1 cellular context compared by ENCODE assay signal in genomic region chr12:51219345-51219744, GRCh38.
TF ChIP-seq lines count a peak whose summit lies in the region.

No MANE protein-coding gene starts in this region.

TF ChIP-seq in endothelial cell of umbilical vein, 7 proteins besides CTCF, POLR2A, EP300 and RAD21:
- TF ChIP-seq JUN (IDR thresholded peaks at IDR 0.05; ENCODE audit: borderline replicate concordance, insufficient read depth, insufficient read length, low read depth) (no peak), FOS (IDR thresholded peaks at IDR 0.05; ENCODE audit: borderline replicate concordance, insufficient read depth, low read length) (no peak), GATA2 (IDR thresholded peaks at IDR 0.05; ENCODE audit: insufficient read depth, insufficient read length, low read depth, low read length) (no peak), POLR2AphosphoS5 (IDR thresholded peaks at IDR 0.05; ENCODE audit: insufficient read depth, low read depth, low read length) (no peak), EZH2 (IDR thresholded peaks at IDR 0.05; ENCODE audit: borderline replicate concordance, low read depth, low read length, severe bottlenecking) (no peak), MYC (IDR thresholded peaks at IDR 0.05; ENCODE audit: low read depth, low read length) (no peak)
- TF ChIP-seq, protein P1, sequence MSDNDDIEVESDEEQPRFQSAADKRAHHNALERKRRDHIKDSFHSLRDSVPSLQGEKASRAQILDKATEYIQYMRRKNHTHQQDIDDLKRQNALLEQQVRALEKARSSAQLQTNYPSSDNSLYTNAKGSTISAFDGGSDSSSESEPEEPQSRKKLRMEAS (IDR thresholded peaks at IDR 0.05; ENCODE audit: insufficient read depth, insufficient read length), result no peak
